ENCODE assay signal across 8 cellular contexts in genomic region chr4:8198906-8199593, GRCh38. TPM values are rescaled to one million over a fixed set of nuclear protein-coding genes. Genes with fewer than 3 reads are reported as not detected.
A peak's percentile ranks its signal among the peaks of the same experiment; 100 is the strongest.
DNase-seq lines count a peak whose midpoint lies in the region; ATAC-seq and TF ChIP-seq lines count a peak whose summit lies in the region.

SH3TC1 (plus strand) TSS chr4:8199290; CDS start chr4:8205195, 5,905 bp downstream.

- H3K79me2 ChIP-seq in PC-9 (ENCODE audit: low read depth) (0 out of 2 replicates have a peak, but pooled peaks cover 2% of the 10 kb centered on the region), neural progenitor cell (ENCODE audit: low read depth) (no peaks in the 10 kb centered on the region)

- POLR2A ChIA-PET in PC-9 (lab: Charles Lee; ENCODE audit: unreplicated experiment): interaction anchor here (0.6 to 1.0 kb wide), 3 partner anchors 17 to 1423 kb away, joined by 3 to 4 read pairs (median 3); no protein-coding TSS in a partner anchor

- no peaks in the 10 kb centered on the region for H3K9me2 ChIP-seq in PC-9 (ENCODE audit: insufficient read depth)

- H4K20me1 ChIP-seq in PC-9 (ENCODE audit: insufficient read depth) (no peaks in the 10 kb centered on the region), neural progenitor cell (ENCODE audit: low read depth) (no peaks in the 10 kb centered on the region)

- H3K4me1 ChIP-seq in PC-9 (replicated peaks; ENCODE audit: insufficient read depth) (peaks cover 40% of the 10 kb centered on the region), neural progenitor cell (no peaks in the 10 kb centered on the region)

- DNase-seq in AG10803 (ENCODE audit: low read depth) (peak; percentile 63), PC-9 (peak; percentile 75 to 88), fibroblast of pulmonary artery (ENCODE audit: low read depth) (peak; percentile 89), neural progenitor cell (ENCODE audit: low spot score) (peak; percentile 26), substantia nigra (lab: John Stamatoyannopoulos, UW) (peak in 42 of 49 donors; percentile 18 to 91 (median 60))

- H3K9ac ChIP-seq in neural progenitor cell: no peak within 1 kb of the TSS

- H3K4me2 ChIP-seq in PC-9 (peak within 1 kb of the TSS; percentile 97), neural progenitor cell (no peak within 1 kb of the TSS)

- no peak within 1 kb of the TSS for H3K4me3 ChIP-seq in AG10803 (ENCODE audit: low read length)
- H3K4me3 ChIP-seq in PC-9: peak within 1 kb of the TSS; percentile 63
- peak within 1 kb of the TSS; percentile 54 for H3K4me3 ChIP-seq in fibroblast of pulmonary artery (replicated peaks; ENCODE audit: low read depth, low read length)
- no peak within 1 kb of the TSS for H3K4me3 ChIP-seq in neural progenitor cell

- BruUV-seq in PC-9 (replicated peaks; lab: Mats Ljungman, UMichigan): no TSS peak

- H3K27ac ChIP-seq in PC-9: 0 out of 2 replicates have a peak within 1 kb of the TSS, but pooled peaks have one; percentile 39
- no peak within 1 kb of the TSS for H3K27ac ChIP-seq in neural progenitor cell
- H3K27ac ChIP-seq in substantia nigra (ENCODE audit: low read depth, low read length, poor library complexity, severe bottlenecking): peak within 1 kb of the TSS; percentile 74

- peak; percentile 82 for ATAC-seq in GM18909 (IDR thresholded peaks at IDR 0.05; ENCODE audit: poor library complexity, unreplicated experiment)
- ATAC-seq in HG03135 (IDR thresholded peaks at IDR 0.05; ENCODE audit: unreplicated experiment): peak; percentile 76
- ATAC-seq in activated T-helper 17 cell treated with anti-CD3 and anti-CD28 coated beads, Interleukin-2, amount 50 U/mL, for 72 hours (replicated peaks): peak; percentile 88

- H3K4me1 Mint-ChIP-seq in activated T-helper 17 cell treated with anti-CD3 and anti-CD28 coated beads, Interleukin-2, amount 50 U/mL, for 72 hours: peaks cover 18% of the 10 kb centered on the region
- peaks cover 17% of the 10 kb centered on the region for H3K4me1 Mint-ChIP-seq in neural progenitor cell

- peak within 1 kb of the TSS; percentile 91 for H3K4me3 Mint-ChIP-seq in activated T-helper 17 cell treated with anti-CD3 and anti-CD28 coated beads, Interleukin-2, amount 50 U/mL, for 72 hours
- no peak within 1 kb of the TSS for H3K4me3 Mint-ChIP-seq in neural progenitor cell

- H3K9me3 ChIP-seq in PC-9 (ENCODE audit: insufficient read depth, low read depth) (no peaks in the 10 kb centered on the region), neural progenitor cell (ENCODE audit: low read depth) (no peaks in the 10 kb centered on the region)

- intact Hi-C loops in PC-9 (cut with micrococcal nuclease; ENCODE audit: unreplicated experiment): no loop called here

- H3F3A ChIP-seq in PC-9 (ENCODE audit: insufficient read depth, low read depth): peaks cover 6% of the 10 kb centered on the region; the same call in 1 of the 2 replicates
- no peaks in the 10 kb centered on the region for H3F3A ChIP-seq in neural progenitor cell (ENCODE audit: low read depth)

- H2AFZ ChIP-seq in PC-9 (peak within 1 kb of the TSS; percentile 76), neural progenitor cell (replicated peaks) (peak within 1 kb of the TSS; percentile 26)

- peak within 1 kb of the TSS; percentile 85 for H3K27ac Mint-ChIP-seq in activated T-helper 17 cell treated with anti-CD3 and anti-CD28 coated beads, Interleukin-2, amount 50 U/mL, for 72 hours
- H3K27ac Mint-ChIP-seq in neural progenitor cell: peak within 1 kb of the TSS; percentile 78

- H3K36me3 ChIP-seq in PC-9 (ENCODE audit: low read depth) (no peaks in the 10 kb centered on the region), neural progenitor cell (no peaks in the 10 kb centered on the region)

- no peaks in the 10 kb centered on the region for H3K36me3 Mint-ChIP-seq in activated T-helper 17 cell treated with anti-CD3 and anti-CD28 coated beads, Interleukin-2, amount 50 U/mL, for 72 hours (ENCODE audit: low read depth)
- no peaks in the 10 kb centered on the region for H3K36me3 Mint-ChIP-seq in neural progenitor cell

- TF ChIP-seq CTCF in AG10803 (conservative IDR thresholded peaks at IDR 0.05; ENCODE audit: low read length): no peak
- TF ChIP-seq CTCF in PC-9 (conservative IDR thresholded peaks at IDR 0.05): no peak
- no peak for TF ChIP-seq CTCF in fibroblast of pulmonary artery (IDR thresholded peaks at IDR 0.05; ENCODE audit: low read length, missing control alignments)
- no peak for TF ChIP-seq CTCF in neural progenitor cell (IDR thresholded peaks at IDR 0.05)

- CTCF ChIA-PET in PC-9 (lab: Charles Lee): no interaction called here

- H3K27me3 ChIP-seq in PC-9 (ENCODE audit: insufficient read depth, low read depth) (no peaks in the 10 kb centered on the region), neural progenitor cell (no peaks in the 10 kb centered on the region)

- H3K9me3 Mint-ChIP-seq in activated T-helper 17 cell treated with anti-CD3 and anti-CD28 coated beads, Interleukin-2, amount 50 U/mL, for 72 hours: no peaks in the 10 kb centered on the region
- H3K9me3 Mint-ChIP-seq in neural progenitor cell: no peaks in the 10 kb centered on the region

- no peaks in the 10 kb centered on the region for H3K27me3 Mint-ChIP-seq in activated T-helper 17 cell treated with anti-CD3 and anti-CD28 coated beads, Interleukin-2, amount 50 U/mL, for 72 hours
- H3K27me3 Mint-ChIP-seq in neural progenitor cell (ENCODE audit: insufficient read depth, low read depth): peaks cover 3% of the 10 kb centered on the region

RNA-seq across cellular contexts. Expression of gene SH3TC1, which starts in this region (rescaled TPM):
- total RNA-seq in PC-9 (2021) (5.2 and 11.2 TPM in 2 replicates), neural progenitor cell (ENCODE audit: low replicate concordance) (0.22 and 0.25 TPM in 2 replicates)
- 10 to 100 TPM; 23.1 to 37.4 TPM for total RNA-seq in activated T-helper 17 cell treated with anti-CD3 and anti-CD28 coated beads, Interleukin-2, amount 50 U/mL, for 72 hours

Comparison
In these comparisons a context has a peak if more than half of its experiments do, and no peak if none do; other contexts are left out.
1. Peak in DNase-seq in neural progenitor cell; RNA of the gene not detected or under 1 TPM.
2. DNase-seq: peak in every context shown above with its lines; median percentile 89 in fibroblast of pulmonary artery; 82 in PC-9; 63 in AG10803; 60 in substantia nigra; 26 in neural progenitor cell.
3. H3K4me3 ChIP-seq: peak in PC-9 (single experiment) and fibroblast of pulmonary artery (single experiment); none in AG10803 (single experiment) and neural progenitor cell (single experiment).
4. Peak in every context shown above with its lines, with median percentiles within 50 percentile points of each other: ATAC-seq.